Comparison of ENCODE assay signal across 8 cellular contexts in the genomic region with DNA sequence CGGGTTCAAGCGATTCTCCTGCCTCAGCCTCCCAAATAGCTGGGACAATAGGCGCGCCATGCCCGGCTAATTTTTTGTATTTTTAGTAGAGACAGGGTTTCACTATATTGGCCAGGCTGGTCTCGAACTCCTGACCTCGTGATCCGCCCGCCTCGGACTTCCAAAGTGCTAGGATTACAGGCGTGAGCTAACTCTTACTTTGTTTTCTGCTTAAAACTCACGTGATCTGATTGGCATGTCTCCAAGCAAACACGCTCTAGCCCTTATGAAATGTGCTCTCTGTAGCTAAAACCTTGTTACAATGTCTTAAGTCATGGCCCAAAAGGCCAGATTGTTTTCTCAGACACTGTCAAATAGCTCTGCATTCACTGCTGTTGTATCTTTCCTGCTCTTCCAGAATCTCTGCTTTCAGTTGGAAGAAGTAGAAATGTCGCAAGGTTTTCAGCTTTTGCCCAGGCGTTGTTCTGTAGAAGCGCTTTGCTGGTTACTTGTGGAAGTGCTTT. TPM values are rescaled to one million over a fixed set of nuclear protein-coding genes. Genes with fewer than 3 reads are reported as not detected.
A peak's percentile ranks its signal among the peaks of the same experiment; 100 is the strongest.
DNase-seq lines count a peak whose midpoint lies in the region; ATAC-seq and TF ChIP-seq lines count a peak whose summit lies in the region.

No MANE protein-coding gene starts in this region.

- no peak for TF ChIP-seq POLR2A in body of pancreas (IDR thresholded peaks at IDR 0.05)
- no peak for TF ChIP-seq POLR2A in tibial nerve (IDR thresholded peaks at IDR 0.05)

- H3K36me3 ChIP-seq in body of pancreas (replicated peaks in 1 of 2; ENCODE audit: insufficient read depth in 1 of 2, low read depth in 2 of 2) (no peaks in the 10 kb centered on the region), lung (ENCODE audit: control insufficient read depth in 2 of 2, insufficient read depth in 2 of 2, low read length in 2 of 2) (no peaks in the 10 kb centered on the region), tibial nerve (no peaks in the 10 kb centered on the region)

- H3K4me3 Mint-ChIP-seq in activated CD8-positive, alpha-beta memory T cell treated with anti-CD3 and anti-CD28 coated beads, Interleukin-2, amount 10 ng/mL, durations not matched to agents 7 days and 5 days = peak overlapping the region; percentile 82
- H3K4me3 Mint-ChIP-seq in WTC11 = no peak overlapping the region

- H3K27ac Mint-ChIP-seq in activated CD8-positive, alpha-beta memory T cell treated with anti-CD3 and anti-CD28 coated beads, Interleukin-2, amount 10 ng/mL, durations not matched to agents 7 days and 5 days = no peak overlapping the region
- no peak overlapping the region for H3K27ac Mint-ChIP-seq in WTC11

- H3K4me3 ChIP-seq in body of pancreas (no peak overlapping the region), lung (no peak overlapping the region), tibial nerve (peak overlapping the region; percentile 44 to 61 (median 50))

- H3K27me3 Mint-ChIP-seq in activated CD8-positive, alpha-beta memory T cell treated with anti-CD3 and anti-CD28 coated beads, Interleukin-2, amount 10 ng/mL, durations not matched to agents 7 days and 5 days = no peaks in the 10 kb centered on the region
- no peaks in the 10 kb centered on the region for H3K27me3 Mint-ChIP-seq in WTC11 (ENCODE audit: low read depth)

- no peak overlapping the region for H3K27ac ChIP-seq in body of pancreas
- no peak overlapping the region for H3K27ac ChIP-seq in lung (ENCODE audit: low read depth in 1 of 2, low read length in 1 of 2)
- H3K27ac ChIP-seq in tibial nerve = peak overlapping the region in 3 of 4 donors; percentile 59 to 75 (median 73)

- TF ChIP-seq CTCF in body of pancreas (IDR thresholded peaks at IDR 0.05) = no peak
- no peak for TF ChIP-seq CTCF in lung (IDR thresholded peaks at IDR 0.05; ENCODE audit: control extremely low read depth, extremely low read depth)
- no peak for TF ChIP-seq CTCF in tibial nerve (IDR thresholded peaks at IDR 0.05)
- TF ChIP-seq CTCF in WTC11 (IDR thresholded peaks at IDR 0.05) = no peak

- H3K9me3 ChIP-seq in body of pancreas (no peaks in the 10 kb centered on the region), lung (ENCODE audit: control insufficient read depth in 2 of 2, insufficient read depth in 1 of 2, low read length in 1 of 2) (peaks cover 0 to 4% of the 10 kb centered on the region in 2 donors), tibial nerve (no peaks in the 10 kb centered on the region)

- no peak for ATAC-seq in activated CD8-positive, alpha-beta memory T cell treated with anti-CD3 and anti-CD28 coated beads, Interleukin-2, amount 10 ng/mL, durations not matched to agents 7 days and 5 days
- ATAC-seq in body of pancreas (peak; percentile 35), lung (ENCODE audit: insufficient read depth, low FRiP score) (no peak), GM19023 (IDR thresholded peaks at IDR 0.05; ENCODE audit: unreplicated experiment) (no peak), WTC11 (no peak)

- H3K9me3 Mint-ChIP-seq in activated CD8-positive, alpha-beta memory T cell treated with anti-CD3 and anti-CD28 coated beads, Interleukin-2, amount 10 ng/mL, durations not matched to agents 7 days and 5 days (ENCODE audit: low read depth) = no peaks in the 10 kb centered on the region
- peaks cover 4% of the 10 kb centered on the region; the same call in 1 of the 2 replicates for H3K9me3 Mint-ChIP-seq in WTC11

- H3K4me1 Mint-ChIP-seq in activated CD8-positive, alpha-beta memory T cell treated with anti-CD3 and anti-CD28 coated beads, Interleukin-2, amount 10 ng/mL, durations not matched to agents 7 days and 5 days = peaks cover 26% of the 10 kb centered on the region
- peaks cover 4% of the 10 kb centered on the region; the same call in 1 of the 2 replicates for H3K4me1 Mint-ChIP-seq in WTC11

- intact Hi-C loops in body of pancreas (cut with DNase I) = no loop called here

- CTCF ChIA-PET in activated CD8-positive, alpha-beta memory T cell treated with anti-CD3 and anti-CD28 coated beads, Interleukin-2, amount 10 ng/mL, durations not matched to agents 7 days and 5 days (lab: Charles Lee) = interaction anchor here (0.7 to 1.0 kb wide), 2 partner anchors 14 to 42 kb away, joined by 3 read pairs; no protein-coding TSS in a partner anchor
- CTCF ChIA-PET in WTC11 (lab: Charles Lee) = interaction anchor here (0.5 kb wide), 1 partner anchor 59 kb away, joined by 3 read pairs; no protein-coding TSS in a partner anchor

- peaks cover 7% of the 10 kb centered on the region for H3K36me3 Mint-ChIP-seq in activated CD8-positive, alpha-beta memory T cell treated with anti-CD3 and anti-CD28 coated beads, Interleukin-2, amount 10 ng/mL, durations not matched to agents 7 days and 5 days
- H3K36me3 Mint-ChIP-seq in WTC11 = no peaks in the 10 kb centered on the region

- H3K4me1 ChIP-seq in body of pancreas (peaks cover 7% of the 10 kb centered on the region), lung (ENCODE audit: control insufficient read depth in 2 of 2, insufficient read depth in 2 of 2, low read length in 2 of 2) (no peaks in the 10 kb centered on the region), tibial nerve (no peaks in the 10 kb centered on the region)

- TF ChIP-seq EP300 in tibial nerve (IDR thresholded peaks at IDR 0.05) = peak in 1 of 2 donors; percentile 53

- H3K27me3 ChIP-seq in body of pancreas = no peaks in the 10 kb centered on the region
- no peaks in the 10 kb centered on the region for H3K27me3 ChIP-seq in lung (ENCODE audit: control insufficient read depth, insufficient read depth)
- no peaks in the 10 kb centered on the region for H3K27me3 ChIP-seq in tibial nerve

- DNase-seq in activated CD8-positive, alpha-beta memory T cell treated with anti-CD3 and anti-CD28 coated beads, Interleukin-2, amount 10 ng/mL, durations not matched to agents 7 days and 5 days = no peak
- no peak for DNase-seq in activated CD8-positive, alpha-beta memory T cell treated with anti-CD3 and anti-CD28 coated beads, Interleukin-2, amount 50 U/mL, for 48 hours
- DNase-seq in body of pancreas = peak; percentile 14 to 35 (median 25)
- peak; percentile 31 for DNase-seq in lung (ENCODE audit: low spot score)
- DNase-seq in tibial nerve (ENCODE audit: low spot score in 2 of 2) = peak; percentile 14 to 69
- no peak for DNase-seq in WTC11 (ENCODE audit: low spot score)
- DNase-seq in KG1 (lab: John Stamatoyannopoulos, UW) = no peak

- WGBS in body of pancreas, 2 donors = 56% methylated on average over 10 to 16 of the region's 16 CpGs
- WGBS in lung, 2 donors = 51 to 66% methylated on average over 16 of the region's 16 CpGs
- 19 to 58% methylated on average over 4 to 16 of the region's 16 CpGs for WGBS in tibial nerve, 2 donors

- POLR2A ChIA-PET in WTC11 (lab: Charles Lee) = no interaction called here

TF ChIP-seq in WTC11, 78 proteins besides CTCF, POLR2A, EP300 and RAD21:
- TF ChIP-seq, protein P1, sequence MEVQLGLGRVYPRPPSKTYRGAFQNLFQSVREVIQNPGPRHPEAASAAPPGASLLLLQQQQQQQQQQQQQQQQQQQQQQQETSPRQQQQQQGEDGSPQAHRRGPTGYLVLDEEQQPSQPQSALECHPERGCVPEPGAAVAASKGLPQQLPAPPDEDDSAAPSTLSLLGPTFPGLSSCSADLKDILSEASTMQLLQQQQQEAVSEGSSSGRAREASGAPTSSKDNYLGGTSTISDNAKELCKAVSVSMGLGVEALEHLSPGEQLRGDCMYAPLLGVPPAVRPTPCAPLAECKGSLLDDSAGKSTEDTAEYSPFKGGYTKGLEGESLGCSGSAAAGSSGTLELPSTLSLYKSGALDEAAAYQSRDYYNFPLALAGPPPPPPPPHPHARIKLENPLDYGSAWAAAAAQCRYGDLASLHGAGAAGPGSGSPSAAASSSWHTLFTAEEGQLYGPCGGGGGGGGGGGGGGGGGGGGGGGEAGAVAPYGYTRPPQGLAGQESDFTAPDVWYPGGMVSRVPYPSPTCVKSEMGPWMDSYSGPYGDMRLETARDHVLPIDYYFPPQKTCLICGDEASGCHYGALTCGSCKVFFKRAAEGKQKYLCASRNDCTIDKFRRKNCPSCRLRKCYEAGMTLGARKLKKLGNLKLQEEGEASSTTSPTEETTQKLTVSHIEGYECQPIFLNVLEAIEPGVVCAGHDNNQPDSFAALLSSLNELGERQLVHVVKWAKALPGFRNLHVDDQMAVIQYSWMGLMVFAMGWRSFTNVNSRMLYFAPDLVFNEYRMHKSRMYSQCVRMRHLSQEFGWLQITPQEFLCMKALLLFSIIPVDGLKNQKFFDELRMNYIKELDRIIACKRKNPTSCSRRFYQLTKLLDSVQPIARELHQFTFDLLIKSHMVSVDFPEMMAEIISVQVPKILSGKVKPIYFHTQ (CRISPR knock-in tag; IDR thresholded peaks at IDR 0.05) = no peak
- TF ChIP-seq ETV6 (CRISPR knock-in tag; IDR thresholded peaks at IDR 0.05) (no peak), ZNF317 (CRISPR knock-in tag; IDR thresholded peaks at IDR 0.05; ENCODE audit: borderline replicate concordance, low read depth) (no peak)

RNA-seq across cellular contexts. Expression of a gene that starts 39.7 kb away (rescaled TPM):
- 100 to 1,000 TPM; 365 to 381 TPM for total RNA-seq in activated CD8-positive, alpha-beta memory T cell treated with anti-CD3 and anti-CD28 coated beads, Interleukin-2, amount 10 ng/mL, durations not matched to agents 7 days and 5 days
- total RNA-seq in body of pancreas (100 to 1,000 TPM; 180 to 184 TPM), lung (100 to 1,000 TPM in 1 of 2 donors, 10 to 100 TPM in 1; 91.3 to 385 TPM), tibial nerve (100 to 1,000 TPM; 175 to 256 (median 231) TPM), WTC11 (2021) (121 to 141 TPM (median 126 TPM) in 3 replicates)
- polyA plus RNA-seq in lung = 10 to 100 TPM; 32.3 to 54.2 TPM

Comparison
In these comparisons a context has a peak if more than half of its experiments do, and no peak if none do; other contexts are left out.
1. DNase-seq: peak in body of pancreas (4 of 4), lung (single experiment) and tibial nerve (2 of 2); none in activated CD8-positive, alpha-beta memory T cell treated with anti-CD3 and anti-CD28 coated beads, Interleukin-2, amount 10 ng/mL, durations not matched to agents 7 days and 5 days (single experiment), activated CD8-positive, alpha-beta memory T cell treated with anti-CD3 and anti-CD28 coated beads, Interleukin-2, amount 50 U/mL, for 48 hours (single experiment), WTC11 (single experiment) and KG1 (single experiment).
2. H3K27ac ChIP-seq: peak in tibial nerve (3 of 4); none in body of pancreas (0 of 4) and lung (0 of 2).
3. H3K4me3 ChIP-seq: peak in tibial nerve (4 of 4); none in body of pancreas (0 of 2) and lung (single experiment).